18 cellular contexts compared by ENCODE assay signal in the genomic region with DNA sequence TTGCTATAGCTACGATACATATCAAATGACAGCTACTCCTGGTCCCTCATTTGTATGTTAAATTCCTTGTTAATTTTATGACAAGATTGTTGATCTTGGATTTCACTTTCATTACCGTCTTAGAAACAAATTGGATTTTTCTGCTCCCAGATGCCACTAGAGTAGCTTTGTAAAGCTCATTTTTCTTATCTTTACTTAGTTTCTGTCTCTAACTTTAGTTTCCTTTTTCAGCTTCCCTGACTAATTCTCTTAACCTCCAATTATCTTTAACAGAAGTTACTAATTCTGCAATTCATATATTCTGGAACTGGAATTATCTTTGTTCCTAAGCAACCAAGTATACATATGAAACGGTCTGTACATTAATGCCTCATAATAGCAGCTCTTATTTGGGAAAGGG. TPM values are rescaled to one million over a fixed set of nuclear protein-coding genes. Genes with fewer than 3 reads are reported as not detected.
DNase-seq lines count a peak whose midpoint lies in the region; ATAC-seq and TF ChIP-seq lines count a peak whose summit lies in the region.
"Had no signal": no experiment of that assay in that cellular context is flagged by ENCODE, and none has a peak within 500 bp of the region (broad histone marks: within the 10 kb centered on the region; RNA-seq: fewer than 3 reads in every experiment).

No MANE protein-coding gene starts in this region.

- peak overlapping the region; percentile 99 for H3K4me2 ChIP-seq in PC-3 (ENCODE audit: low read length)
- peak overlapping the region; percentile 100 for H3K4me2 ChIP-seq in fibroblast of lung (ENCODE audit: extremely low read depth, insufficient read depth, low read length)
- peak overlapping the region; percentile 28 for H3K4me2 ChIP-seq in skeletal muscle satellite cell (ENCODE audit: low read length)

- H3K4me3 ChIP-seq in PC-3 (ENCODE audit: low read length) (peak overlapping the region; percentile 21; the same call in 1 of the 2 replicates), fibroblast of lung (replicated peaks in 1 of 4; ENCODE audit: control extremely low read depth in 1 of 4, insufficient read depth in 1 of 4, low read depth in 3 of 4, low read length in 4 of 4) (peak overlapping the region; percentile 36 to 88 (median 60)), skeletal muscle satellite cell (ENCODE audit: low read length) (no peak overlapping the region)
- H3K4me3 ChIP-seq: SJCRH30 had no signal

- CTCF ChIA-PET in PC-3 (lab: Charles Lee) = interaction anchor here (0.5 kb wide), 1 partner anchor 111 kb away, joined by 3 read pairs; no protein-coding TSS in a partner anchor

- TF ChIP-seq CTCF in PC-3 (conservative IDR thresholded peaks at IDR 0.05; ENCODE audit: low read depth, low read length) (no peak), fibroblast of lung (conservative IDR thresholded peaks at IDR 0.05 in 1 of 2, IDR thresholded peaks at IDR 0.05 in 1 of 2; ENCODE audit: low read depth in 1 of 2, low read length in 2 of 2) (no peak)

- peaks cover 47% of the 10 kb centered on the region for H3K36me3 Mint-ChIP-seq in activated CD4-positive, alpha-beta T cell treated with anti-CD3 and anti-CD28 coated beads, Interleukin-2, amount 10 ng/mL, durations not matched to agents 24 days and 14 days (ENCODE audit: low read depth)

- H3K4me1 Mint-ChIP-seq in activated CD4-positive, alpha-beta T cell treated with anti-CD3 and anti-CD28 coated beads, Interleukin-2, amount 10 ng/mL, durations not matched to agents 24 days and 14 days = peaks cover 32% of the 10 kb centered on the region

- H3K79me2 ChIP-seq in PC-3 (ENCODE audit: low read length) (peaks cover 67% of the 10 kb centered on the region), fibroblast of lung (ENCODE audit: control insufficient read depth, insufficient read depth, low read length) (peaks cover 78% of the 10 kb centered on the region)

- H3K36me3 ChIP-seq in PC-3 (ENCODE audit: low read depth, low read length) = peaks cover 37% of the 10 kb centered on the region
- no peaks in the 10 kb centered on the region for H3K36me3 ChIP-seq in fibroblast of lung (ENCODE audit: control insufficient read depth, insufficient read depth, low read length)
- peaks cover 33% of the 10 kb centered on the region for H3K36me3 ChIP-seq in skeletal muscle satellite cell (ENCODE audit: insufficient read depth, low read length)

- no peaks in the 10 kb centered on the region for H3K9me2 ChIP-seq in PC-3 (replicated peaks; ENCODE audit: low read length)

- BruUV-seq in PC-3 (replicated peaks; lab: Mats Ljungman, UMichigan) = no TSS peak

- H3F3A ChIP-seq in PC-3 (ENCODE audit: low read length, unreplicated experiment) = no peaks in the 10 kb centered on the region

- H3K4me1 ChIP-seq in PC-3 (ENCODE audit: insufficient read depth, low read length) (peaks cover 20% of the 10 kb centered on the region), fibroblast of lung (ENCODE audit: control insufficient read depth, extremely low read depth, insufficient read depth, low read length) (peaks cover 14% of the 10 kb centered on the region), skeletal muscle satellite cell (ENCODE audit: control insufficient read depth, insufficient read depth, low read length) (peaks cover 15% of the 10 kb centered on the region)

- no peak for DNase-seq in activated CD4-positive, alpha-beta T cell treated with anti-CD3 and anti-CD28 coated beads, Interleukin-2, amount 10 ng/mL, durations not matched to agents 24 days and 14 days
- DNase-seq in activated CD4-positive, alpha-beta T cell treated with anti-CD3 and anti-CD28 coated beads for 4 hours = no peak
- DNase-seq in PC-3 (no peak), fibroblast of lung (ENCODE audit: low read depth in 2 of 2) (peak in 1 of 2 donors; percentile 24)
- no peak for DNase-seq in NK-92 treated with Interleukin-12 subunit alpha and Interleukin-12 subunit beta, amount 100 ng/mL, for 24 hours (lab: John Stamatoyannopoulos, UW)
- DNase-seq: ACHN; activated CD4-positive, CD25-positive, alpha-beta regulatory T cell treated with anti-CD3 and anti-CD28 coated beads, Interleukin-2, amount 50 U/mL, for 72 hours; activated naive CD4-positive, alpha-beta T cell treated with Interleukin-2 at 50 U/mL for 16 hours; cortex of kidney; DMS 273 treated with DMSO at 0.1 percent for 48 hours; NCI-H1105; NCI-H526 treated with DMSO at 0.1 percent for 48 hours; right cardiac atrium; SJCRH30 had no signal

- peak overlapping the region; percentile 0 for H3K4me3 Mint-ChIP-seq in activated CD4-positive, alpha-beta T cell treated with anti-CD3 and anti-CD28 coated beads, Interleukin-2, amount 10 ng/mL, durations not matched to agents 24 days and 14 days

- ATAC-seq in PC-3 = no peak
- no peak for ATAC-seq in GM18873 (IDR thresholded peaks at IDR 0.05; ENCODE audit: low FRiP score, unreplicated experiment)
- no peak for ATAC-seq in HG03196 (IDR thresholded peaks at IDR 0.05; ENCODE audit: unreplicated experiment)
- ATAC-seq: right cardiac atrium had no signal

- intact Hi-C loops in activated CD4-positive, alpha-beta T cell treated with anti-CD3 and anti-CD28 coated beads, Interleukin-2, amount 10 ng/mL, durations not matched to agents 24 days and 14 days (cut with micrococcal nuclease) = loop anchor here (5.0 kb wide), 2 partner anchors 113 to 303 kb away; a partner anchor contains a TSS
- intact Hi-C loops in PC-3 (cut with micrococcal nuclease) = loop anchor here (5.0 kb wide), 1 partner anchor 112 kb away; no protein-coding TSS in a partner anchor

- peaks cover 52% of the 10 kb centered on the region for H4K20me1 ChIP-seq in PC-3 (ENCODE audit: low read length)
- H4K20me1 ChIP-seq in fibroblast of lung (ENCODE audit: control insufficient read depth, extremely low read depth, insufficient read depth, low read length) = peaks cover 2% of the 10 kb centered on the region

- H3K9ac ChIP-seq in PC-3 (ENCODE audit: low read length) (no peak overlapping the region), fibroblast of lung (ENCODE audit: insufficient read depth, low read length) (peak overlapping the region; percentile 32), skeletal muscle satellite cell (ENCODE audit: low read depth, low read length) (no peak overlapping the region)

- no peak overlapping the region for H2AFZ ChIP-seq in PC-3 (ENCODE audit: low read length)
- no peak overlapping the region for H2AFZ ChIP-seq in fibroblast of lung (ENCODE audit: low read length)

- H3K27me3 Mint-ChIP-seq in activated CD4-positive, alpha-beta T cell treated with anti-CD3 and anti-CD28 coated beads, Interleukin-2, amount 10 ng/mL, durations not matched to agents 24 days and 14 days = no peaks in the 10 kb centered on the region

- H3K27ac ChIP-seq in PC-3 (ENCODE audit: low read length) (no peak overlapping the region), fibroblast of lung (ENCODE audit: insufficient read depth, low read length) (peak overlapping the region; percentile 49)
- H3K27ac ChIP-seq: SJCRH30 had no signal

- H3K27ac Mint-ChIP-seq in activated CD4-positive, alpha-beta T cell treated with anti-CD3 and anti-CD28 coated beads, Interleukin-2, amount 10 ng/mL, durations not matched to agents 24 days and 14 days = no peak overlapping the region

- H3K27me3 ChIP-seq in PC-3 (ENCODE audit: low read length) = no peaks in the 10 kb centered on the region
- no peaks in the 10 kb centered on the region for H3K27me3 ChIP-seq in fibroblast of lung (ENCODE audit: control insufficient read depth, insufficient read depth, low read length)
- H3K27me3 ChIP-seq in skeletal muscle satellite cell (ENCODE audit: control insufficient read depth, insufficient read depth, low read length) = no peaks in the 10 kb centered on the region
- H3K27me3 ChIP-seq: SJCRH30, tibial nerve had no signal

- POLR2A ChIA-PET in PC-3 (lab: Charles Lee; ENCODE audit: unreplicated experiment) = no interaction called here

- no peaks in the 10 kb centered on the region for H3K9me3 ChIP-seq in PC-3 (ENCODE audit: low read length)
- H3K9me3 ChIP-seq in fibroblast of lung (ENCODE audit: control insufficient read depth, insufficient read depth, low read depth, low read length) = no peaks in the 10 kb centered on the region
- no peaks in the 10 kb centered on the region for H3K9me3 ChIP-seq in skeletal muscle satellite cell (replicated peaks; ENCODE audit: low read length)
- H3K9me3 ChIP-seq: SJCRH30, tibial nerve had no signal

- H3K9me3 Mint-ChIP-seq in activated CD4-positive, alpha-beta T cell treated with anti-CD3 and anti-CD28 coated beads, Interleukin-2, amount 10 ng/mL, durations not matched to agents 24 days and 14 days = no peaks in the 10 kb centered on the region

RNA-seq across cellular contexts. Expression of a gene that starts 16.6 kb away (rescaled TPM):
- 1.6 and 2.2 TPM in 2 replicates for total RNA-seq in activated CD4-positive, alpha-beta T cell treated with anti-CD3 and anti-CD28 coated beads, Interleukin-2, amount 10 ng/mL, durations not matched to agents 24 days and 14 days
- total RNA-seq in PC-3 (2014; rRNA removed) (3.4 and 4.7 TPM in 2 replicates), fibroblast of lung (12.1 and 12.6 TPM in 2 replicates)
- 7.0 and 115 TPM in 2 replicates for polyA plus RNA-seq in fibroblast of lung
- polyA plus RNA-seq in fibroblast of lung (2012) = 6.4 and 72.9 TPM in 2 replicates
- 4.1 and 35.0 TPM in 2 replicates for polyA minus RNA-seq in fibroblast of lung (ENCODE audit: low replicate concordance)
- total RNA-seq in skeletal muscle satellite cell (2012; rRNA removed) = 3.1 and 5.3 TPM in 2 replicates

RNA-seq across cellular contexts. Expression of a gene that starts 16.6 kb away (rescaled TPM):
- total RNA-seq in activated CD4-positive, alpha-beta T cell treated with anti-CD3 and anti-CD28 coated beads, Interleukin-2, amount 10 ng/mL, durations not matched to agents 24 days and 14 days = 20.0 and 21.2 TPM in 2 replicates
- total RNA-seq in PC-3 (2014; rRNA removed) = 33.6 and 45.3 TPM in 2 replicates
- total RNA-seq in fibroblast of lung = 31.1 and 45.2 TPM in 2 replicates
- 20.7 and 30.5 TPM in 2 replicates for polyA plus RNA-seq in fibroblast of lung
- 20.5 and 35.5 TPM in 2 replicates for polyA plus RNA-seq in fibroblast of lung (2012)
- 17.3 and 33.7 TPM in 2 replicates for polyA minus RNA-seq in fibroblast of lung (ENCODE audit: low replicate concordance)
- total RNA-seq in skeletal muscle satellite cell (2012; rRNA removed) = 19.8 and 23.6 TPM in 2 replicates

Comparison
In these comparisons a context has a peak if more than half of its experiments do, and no peak if none do; other contexts are left out.
1. H3K4me2 ChIP-seq: peak in every context shown above with its lines; median percentile 100 in fibroblast of lung; 99 in PC-3; 28 in skeletal muscle satellite cell.